Comparison of ENCODE assay signal across 24 cellular contexts in genomic region chr2:35873921-35874320, GRCh38.
DNase-seq lines count a peak whose midpoint lies in the region; ATAC-seq and TF ChIP-seq lines count a peak whose summit lies in the region.
"Had no signal": no experiment of that assay in that cellular context is flagged by ENCODE, and none has a peak within 500 bp of the region (broad histone marks: within the 10 kb centered on the region; RNA-seq: fewer than 3 reads in every experiment).

No MANE protein-coding gene starts in this region.

- H3K27me3 Mint-ChIP-seq in MCF 10A (ENCODE audit: insufficient read depth, unreplicated experiment) (peaks cover 43% of the 10 kb centered on the region), WTC11 (ENCODE audit: low read depth) (no peaks in the 10 kb centered on the region)

- H3K36me3 Mint-ChIP-seq in MCF 10A (ENCODE audit: insufficient read depth, unreplicated experiment) (no peaks in the 10 kb centered on the region), WTC11 (no peaks in the 10 kb centered on the region)

- no peak for TF ChIP-seq POLR2A in breast epithelium (IDR thresholded peaks at IDR 0.05)

- H3K27me3 ChIP-seq in breast epithelium (no peaks in the 10 kb centered on the region), tibial artery (no peaks in the 10 kb centered on the region)
- H3K27me3 ChIP-seq: heart left ventricle, SJSA1 had no signal

- DNase-seq in MCF 10A (ENCODE audit: unreplicated experiment) (peak; percentile 6), breast epithelium (ENCODE audit: low spot score in 2 of 2) (no peak), NAMALWA (ENCODE audit: low spot score) (peak; percentile 14), WTC11 (ENCODE audit: low spot score) (no peak), retinal pigment epithelial cell (ENCODE audit: low read depth) (no peak), activated gamma-delta T cell treated with Interleukin-2 at 50 U/mL for 16 hours (no peak), tibial artery (no peak)
- DNase-seq: activated CD4-positive, alpha-beta T cell treated with anti-CD3 and anti-CD28 coated beads for 36 hours; activated CD8-positive, alpha-beta memory T cell treated with anti-CD3 and anti-CD28 coated beads for 24 hours; activated T-cell treated with anti-CD3 and anti-CD28 coated beads, Interleukin-2, amount 50 U/mL, for 24 hours; BE2C; COR-L47; DMS79 treated with DMSO at 0.1 percent for 48 hours; heart left ventricle; NCI-H187; NCI-H2171 treated with DMSO at 0.1 percent for 48 hours; NCI-H748 treated with DMSO at 0.1 percent for 48 hours; occipital lobe; OCI-M1 had no signal

- CTCF ChIA-PET in MCF 10A (lab: Yijun Ruan, JAX) (no interaction called here), WTC11 (lab: Charles Lee) (no interaction called here)

- H3K27ac ChIP-seq in breast epithelium (no peak overlapping the region), tibial artery (no peak overlapping the region)
- H3K27ac ChIP-seq: A549, heart left ventricle, SJSA1 had no signal

- H3K9me3 Mint-ChIP-seq in MCF 10A (ENCODE audit: unreplicated experiment) = no peaks in the 10 kb centered on the region
- no peaks in the 10 kb centered on the region for H3K9me3 Mint-ChIP-seq in WTC11
- H3K9me3 Mint-ChIP-seq: activated T-cell treated with anti-CD3 and anti-CD28 coated beads, Interleukin-2, amount 50 U/mL, for 24 hours; T-helper 1 cell treated with Interleukin-12 subunit alpha and Interleukin-12 subunit beta and Interleukin-4 antibody, amounts not matched to agents 30 μg/mL and 1 μg/mL, for 36 hours had no signal

- H3K4me3 Mint-ChIP-seq in MCF 10A (ENCODE audit: unreplicated experiment) (no peak overlapping the region), WTC11 (no peak overlapping the region)
- H3K4me3 Mint-ChIP-seq: activated CD4-positive, alpha-beta T cell treated with anti-CD3 and anti-CD28 coated beads for 36 hours; activated T-cell treated with anti-CD3 and anti-CD28 coated beads, Interleukin-2, amount 50 U/mL, for 24 hours; T-helper 1 cell treated with Interleukin-12 subunit alpha and Interleukin-12 subunit beta and Interleukin-4 antibody, amounts not matched to agents 30 μg/mL and 1 μg/mL, for 36 hours had no signal

- H3K9me3 ChIP-seq in breast epithelium (no peaks in the 10 kb centered on the region), tibial artery (no peaks in the 10 kb centered on the region)
- H3K9me3 ChIP-seq: A549, BE2C, heart left ventricle, SJSA1 had no signal

- BruUV-seq in MCF 10A (replicated peaks; lab: Mats Ljungman, UMichigan) = no TSS peak

- POLR2A ChIA-PET in MCF 10A (lab: Yijun Ruan, JAX) = no interaction called here
- POLR2A ChIA-PET in WTC11 (lab: Charles Lee) = no interaction called here

- intact Hi-C loops in MCF 10A (cut with micrococcal nuclease) (no loop called here), breast epithelium (cut with DNase I; ENCODE audit: low total_unique reads) (loop anchor here (10.0 kb wide), 1 partner anchor 1241 kb away; no protein-coding TSS in a partner anchor), tibial artery (cut with DNase I; ENCODE audit: low total_unique reads) (no loop called here)

- no peaks in the 10 kb centered on the region for H3K36me3 ChIP-seq in breast epithelium
- H3K36me3 ChIP-seq in tibial artery = no peaks in the 10 kb centered on the region
- H3K36me3 ChIP-seq: BE2C, heart left ventricle, SJSA1 had no signal

- H3K27ac Mint-ChIP-seq in MCF 10A (ENCODE audit: low read depth, unreplicated experiment) = no peak overlapping the region
- no peak overlapping the region for H3K27ac Mint-ChIP-seq in WTC11
- H3K27ac Mint-ChIP-seq: activated CD4-positive, alpha-beta T cell treated with anti-CD3 and anti-CD28 coated beads for 36 hours; activated T-cell treated with anti-CD3 and anti-CD28 coated beads, Interleukin-2, amount 50 U/mL, for 24 hours; T-helper 1 cell treated with Interleukin-12 subunit alpha and Interleukin-12 subunit beta and Interleukin-4 antibody, amounts not matched to agents 30 μg/mL and 1 μg/mL, for 36 hours had no signal

- H3K4me1 ChIP-seq in breast epithelium (no peaks in the 10 kb centered on the region), tibial artery (no peaks in the 10 kb centered on the region)
- H3K4me1 ChIP-seq: A549, BE2C, heart left ventricle, SJSA1 had no signal

- 0 out of 2 replicates have a peak, but pooled peaks have one; percentile 30 for ATAC-seq in WTC11
- no peak for ATAC-seq in HG03354 (IDR thresholded peaks at IDR 0.05; ENCODE audit: poor library complexity, severe bottlenecking, unreplicated experiment)
- ATAC-seq: A549; activated CD4-positive, alpha-beta T cell treated with anti-CD3 and anti-CD28 coated beads for 36 hours; heart left ventricle had no signal

- TF ChIP-seq CTCF in MCF 10A (IDR thresholded peaks at IDR 0.05; ENCODE audit: unreplicated experiment) (no peak), breast epithelium (IDR thresholded peaks at IDR 0.05) (no peak), WTC11 (IDR thresholded peaks at IDR 0.05) (no peak), retinal pigment epithelial cell (conservative IDR thresholded peaks at IDR 0.05; ENCODE audit: low read depth, low read length) (peak; percentile 8), tibial artery (IDR thresholded peaks at IDR 0.05) (no peak)

- H3K4me1 Mint-ChIP-seq in MCF 10A (ENCODE audit: insufficient read depth, unreplicated experiment) = no peaks in the 10 kb centered on the region
- 0 out of 2 replicates have a peak, but pooled peaks cover 3% of the 10 kb centered on the region for H3K4me1 Mint-ChIP-seq in WTC11
- H3K4me1 Mint-ChIP-seq: activated CD4-positive, alpha-beta T cell treated with anti-CD3 and anti-CD28 coated beads for 36 hours had no signal

- no peak overlapping the region for H3K4me3 ChIP-seq in breast epithelium
- H3K4me3 ChIP-seq in retinal pigment epithelial cell (ENCODE audit: low read length) = no peak overlapping the region
- H3K4me3 ChIP-seq in tibial artery = no peak overlapping the region
- H3K4me3 ChIP-seq: A549, heart left ventricle, SJSA1, smooth muscle cell had no signal

TF ChIP-seq in WTC11, 78 proteins besides CTCF, POLR2A, EP300 and RAD21 (continues in another document):
- TF ChIP-seq, protein P1, sequence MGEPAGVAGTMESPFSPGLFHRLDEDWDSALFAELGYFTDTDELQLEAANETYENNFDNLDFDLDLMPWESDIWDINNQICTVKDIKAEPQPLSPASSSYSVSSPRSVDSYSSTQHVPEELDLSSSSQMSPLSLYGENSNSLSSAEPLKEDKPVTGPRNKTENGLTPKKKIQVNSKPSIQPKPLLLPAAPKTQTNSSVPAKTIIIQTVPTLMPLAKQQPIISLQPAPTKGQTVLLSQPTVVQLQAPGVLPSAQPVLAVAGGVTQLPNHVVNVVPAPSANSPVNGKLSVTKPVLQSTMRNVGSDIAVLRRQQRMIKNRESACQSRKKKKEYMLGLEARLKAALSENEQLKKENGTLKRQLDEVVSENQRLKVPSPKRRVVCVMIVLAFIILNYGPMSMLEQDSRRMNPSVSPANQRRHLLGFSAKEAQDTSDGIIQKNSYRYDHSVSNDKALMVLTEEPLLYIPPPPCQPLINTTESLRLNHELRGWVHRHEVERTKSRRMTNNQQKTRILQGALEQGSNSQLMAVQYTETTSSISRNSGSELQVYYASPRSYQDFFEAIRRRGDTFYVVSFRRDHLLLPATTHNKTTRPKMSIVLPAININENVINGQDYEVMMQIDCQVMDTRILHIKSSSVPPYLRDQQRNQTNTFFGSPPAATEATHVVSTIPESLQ (CRISPR knock-in tag; IDR thresholded peaks at IDR 0.05) = no peak
- TF ChIP-seq FOXP1 (CRISPR knock-in tag; IDR thresholded peaks at IDR 0.05; ENCODE audit: borderline replicate concordance) (no peak), SMAD4 (CRISPR knock-in tag; IDR thresholded peaks at IDR 0.05) (no peak), IRF2 (CRISPR knock-in tag; IDR thresholded peaks at IDR 0.05; ENCODE audit: borderline replicate concordance, low read depth) (no peak), OVOL2 (CRISPR knock-in tag; IDR thresholded peaks at IDR 0.05; ENCODE audit: borderline replicate concordance) (no peak), FOXK1 (CRISPR knock-in tag; IDR thresholded peaks at IDR 0.05) (no peak), ZNF317 (CRISPR knock-in tag; IDR thresholded peaks at IDR 0.05; ENCODE audit: borderline replicate concordance, low read depth) (no peak), MXD4 (CRISPR knock-in tag; IDR thresholded peaks at IDR 0.05; ENCODE audit: borderline replicate concordance) (no peak)
- TF ChIP-seq, protein P2, sequence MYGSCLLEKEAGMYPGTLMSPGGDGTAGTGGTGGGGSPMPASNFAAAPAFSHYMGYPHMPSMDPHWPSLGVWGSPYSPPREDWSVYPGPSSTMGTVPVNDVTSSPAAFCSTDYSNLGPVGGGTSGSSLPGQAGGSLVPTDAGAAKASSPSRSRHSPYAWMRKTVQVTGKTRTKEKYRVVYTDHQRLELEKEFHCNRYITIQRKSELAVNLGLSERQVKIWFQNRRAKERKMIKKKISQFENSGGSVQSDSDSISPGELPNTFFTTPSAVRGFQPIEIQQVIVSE (CRISPR knock-in tag; IDR thresholded peaks at IDR 0.05; ENCODE audit: borderline replicate concordance) = no peak
- TF ChIP-seq, protein P3, sequence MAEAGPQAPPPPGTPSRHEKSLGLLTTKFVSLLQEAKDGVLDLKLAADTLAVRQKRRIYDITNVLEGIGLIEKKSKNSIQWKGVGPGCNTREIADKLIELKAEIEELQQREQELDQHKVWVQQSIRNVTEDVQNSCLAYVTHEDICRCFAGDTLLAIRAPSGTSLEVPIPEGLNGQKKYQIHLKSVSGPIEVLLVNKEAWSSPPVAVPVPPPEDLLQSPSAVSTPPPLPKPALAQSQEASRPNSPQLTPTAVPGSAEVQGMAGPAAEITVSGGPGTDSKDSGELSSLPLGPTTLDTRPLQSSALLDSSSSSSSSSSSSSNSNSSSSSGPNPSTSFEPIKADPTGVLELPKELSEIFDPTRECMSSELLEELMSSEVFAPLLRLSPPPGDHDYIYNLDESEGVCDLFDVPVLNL (CRISPR knock-in tag; IDR thresholded peaks at IDR 0.05; ENCODE audit: borderline replicate concordance, low read depth) = no peak

Comparison
In these comparisons a context has a peak if more than half of its experiments do, and no peak if none do; other contexts are left out.
1. DNase-seq: peak in MCF 10A (single experiment) and NAMALWA (single experiment); none in breast epithelium (0 of 2), WTC11 (single experiment), retinal pigment epithelial cell (single experiment), activated gamma-delta T cell treated with Interleukin-2 at 50 U/mL for 16 hours (single experiment) and tibial artery (0 of 2).